ENCODE assay signal across 8 cellular contexts in the genomic region with DNA sequence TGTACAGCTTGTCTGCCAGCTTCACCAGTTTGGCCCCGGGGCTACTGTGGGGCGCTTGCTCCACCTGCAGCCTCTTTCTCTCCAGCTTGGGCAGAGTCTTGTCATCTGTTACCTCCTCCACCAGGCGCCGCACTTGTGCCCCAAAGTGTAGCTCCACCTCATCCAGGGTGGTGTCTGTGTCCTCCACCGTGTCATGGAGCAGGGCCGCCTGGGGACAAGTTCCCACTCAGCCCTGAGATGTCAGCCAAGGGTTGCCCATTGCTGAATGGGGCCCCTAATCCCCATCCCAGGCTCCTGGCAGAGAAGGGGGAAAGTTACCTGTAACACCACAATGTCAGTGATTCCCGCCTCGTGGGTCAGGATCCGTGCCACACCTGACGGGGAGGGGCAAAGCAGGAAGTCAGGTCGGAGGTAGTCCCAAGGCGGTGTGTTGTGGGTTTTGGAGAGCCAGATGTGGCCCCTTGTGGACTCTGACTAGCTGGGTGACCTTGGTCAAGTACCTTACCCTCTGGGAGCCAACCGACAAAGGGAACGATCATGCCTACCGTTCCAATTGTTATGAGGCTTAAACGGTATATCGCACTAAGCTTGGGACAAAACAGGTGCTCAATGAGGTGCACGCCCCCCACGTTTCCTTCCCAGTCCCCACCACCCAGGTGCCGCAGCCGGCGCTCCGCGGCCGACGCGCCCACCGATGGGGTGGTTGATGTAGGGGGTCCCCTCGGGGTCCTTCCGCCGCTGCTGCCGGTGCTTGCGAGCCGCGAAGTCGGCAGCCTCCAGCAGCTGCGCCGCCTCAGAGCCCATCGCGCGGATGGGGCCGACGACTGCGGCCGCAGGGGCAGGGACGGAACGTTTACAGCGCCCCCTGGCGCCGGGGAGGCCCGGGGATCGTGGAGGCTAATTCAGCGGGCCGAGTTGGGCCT. TPM values are rescaled to one million over a fixed set of nuclear protein-coding genes. Genes with fewer than 3 reads are reported as not detected.
DNase-seq lines count a peak whose midpoint lies in the region; ATAC-seq, FAIRE-seq and TF ChIP-seq lines count a peak whose summit lies in the region.

A gene with protein sequence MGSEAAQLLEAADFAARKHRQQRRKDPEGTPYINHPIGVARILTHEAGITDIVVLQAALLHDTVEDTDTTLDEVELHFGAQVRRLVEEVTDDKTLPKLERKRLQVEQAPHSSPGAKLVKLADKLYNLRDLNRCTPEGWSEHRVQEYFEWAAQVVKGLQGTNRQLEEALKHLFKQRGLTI (minus strand): TSS at position 813 of the 923 bp plus-strand sequence. CDS start 9 bp downstream, at position 804.

- FAIRE-seq in urothelium cell line (lab: Jason Lieb, UNC), result no peak

- in situ Hi-C loops in GM13976 (cut with MboI; ENCODE audit: low sequenced_read_pairs, unreplicated experiment), result no loop called here

- peak; percentile 90 for DNase-seq in GM13976 (ENCODE audit: low spot score)
- peak; percentile 83 for DNase-seq in NCI-H1436 (lab: John Stamatoyannopoulos, UW)
- DNase-seq in amniotic epithelial cell (ENCODE audit: low read depth), result peak; percentile 63
- DNase-seq in left ventricle myocardium superior, result peak; percentile 96
- DNase-seq in pulmonary artery endothelial cell (ENCODE audit: low read depth, low spot score), result no peak
- DNase-seq in urothelium cell line (ENCODE audit: low spot score), result peak; percentile 92

- ATAC-seq in HG02840 (IDR thresholded peaks at IDR 0.05; ENCODE audit: low FRiP score, unreplicated experiment) (peak; percentile 37), left ventricle myocardium superior (peak; percentile 68)

- peak; percentile 94 for TF ChIP-seq CTCF in GM13976 (IDR thresholded peaks at IDR 0.05; ENCODE audit: borderline replicate concordance, control extremely low read depth, extremely low read depth, insufficient read depth, missing control alignments)

- intact Hi-C loops in T-helper 1 cell treated with Interleukin-12 subunit alpha and Interleukin-12 subunit beta and Interleukin-4 antibody, amounts not matched to agents 30 ng/mL and 1 ng/mL, for 36 hours (cut with micrococcal nuclease), result loop anchor here (1.0 to 10.0 kb wide), 9 partner anchors 60 to 1973 kb away; a partner anchor contains a TSS
- intact Hi-C loops in left ventricle myocardium superior (cut with micrococcal nuclease), result no loop called here

RNA-seq across cellular contexts. Expression of the gene that starts here (rescaled TPM):
- total RNA-seq in T-helper 1 cell treated with Interleukin-12 subunit alpha and Interleukin-12 subunit beta and Interleukin-4 antibody, amounts not matched to agents 30 ng/mL and 1 ng/mL, for 36 hours, result 28.6 and 33.4 TPM in 2 replicates
- 15.0 TPM for total RNA-seq in left ventricle myocardium superior
- 17.1 and 17.7 TPM in 2 replicates for total RNA-seq in pulmonary artery endothelial cell
